In the genomic region with DNA sequence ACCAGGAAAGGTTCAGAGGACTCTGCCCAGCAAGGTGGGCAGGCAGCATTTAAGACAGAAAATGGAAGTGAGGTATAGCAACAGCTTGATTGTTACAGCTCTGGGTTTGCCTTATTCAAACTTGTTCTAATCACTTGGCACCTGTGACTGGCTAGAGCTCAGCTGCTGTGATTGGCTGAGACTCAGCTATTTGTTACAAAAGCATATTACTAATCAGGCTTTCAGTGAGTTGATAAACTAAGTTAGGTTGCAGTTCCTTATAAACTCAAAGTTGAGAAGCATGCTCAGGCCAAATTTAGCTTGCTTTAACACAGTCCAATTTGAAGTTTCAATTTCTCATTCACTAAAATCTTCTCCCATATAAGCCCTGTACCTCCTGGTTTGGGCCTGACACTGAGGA, we compare ENCODE assay signal across 13 cellular contexts. TPM values are rescaled to one million over a fixed set of nuclear protein-coding genes. Genes with fewer than 3 reads are reported as not detected.
DNase-seq lines count a peak whose midpoint lies in the region; ATAC-seq, FAIRE-seq and TF ChIP-seq lines count a peak whose summit lies in the region.
"Had no signal": no experiment of that assay in that cellular context is flagged by ENCODE, and none has a peak within 500 bp of the region (broad histone marks: within the 10 kb centered on the region; RNA-seq: fewer than 3 reads in every experiment).

No MANE protein-coding gene starts in this region.

- ATAC-seq in GM19395 (IDR thresholded peaks at IDR 0.05; ENCODE audit: unreplicated experiment) (peak; percentile 75), HG02884 (IDR thresholded peaks at IDR 0.05; ENCODE audit: unreplicated experiment) (peak; percentile 41)
- ATAC-seq in activated T-helper 17 cell treated with anti-CD3 and anti-CD28 coated beads, Interleukin-2, amount 50 U/mL, for 72 hours (replicated peaks): no peak

- H3K27ac ChIP-seq in esophagus squamous epithelium: no peak overlapping the region
- H3K27ac ChIP-seq: VCaP had no signal

- H3K4me1 ChIP-seq in esophagus squamous epithelium: no peaks in the 10 kb centered on the region

- intact Hi-C loops in esophagus squamous epithelium (cut with DNase I): no loop called here

- FAIRE-seq in GM12892 (lab: Jason Lieb, UNC): peak; percentile 40

- H3K27ac Mint-ChIP-seq in activated T-helper 17 cell treated with anti-CD3 and anti-CD28 coated beads, Interleukin-2, amount 50 U/mL, for 72 hours: no peak overlapping the region
- H3K27ac Mint-ChIP-seq: endodermal cell had no signal

- no peaks in the 10 kb centered on the region for H3K36me3 ChIP-seq in esophagus squamous epithelium

- H3K4me3 ChIP-seq in esophagus squamous epithelium: no peak overlapping the region

- no peaks in the 10 kb centered on the region for H3K9me3 Mint-ChIP-seq in activated T-helper 17 cell treated with anti-CD3 and anti-CD28 coated beads, Interleukin-2, amount 50 U/mL, for 72 hours
- H3K9me3 Mint-ChIP-seq: endodermal cell had no signal

- no peak for DNase-seq in GM12892 (ENCODE audit: insufficient read length)
- peak; percentile 22 for DNase-seq in MV-4-11 (lab: John Stamatoyannopoulos, UW)
- no peak for DNase-seq in NCI-H510A (lab: John Stamatoyannopoulos, UW)
- no peak for DNase-seq in esophagus squamous epithelium (lab: John Stamatoyannopoulos, UW)
- no peak for DNase-seq in midbrain (lab: John Stamatoyannopoulos, UW)
- DNase-seq: activated naive CD4-positive, alpha-beta T cell treated with Interleukin-2 at 50 U/mL for 16 hours; endodermal cell; trophoblast cell had no signal

- TF ChIP-seq POLR2A in GM12892 (IDR thresholded peaks at IDR 0.05; ENCODE audit: low read depth, low read length) (no peak), esophagus squamous epithelium (IDR thresholded peaks at IDR 0.05) (no peak)

- H3K27me3 ChIP-seq in esophagus squamous epithelium: no peaks in the 10 kb centered on the region

- H3K4me3 Mint-ChIP-seq in activated T-helper 17 cell treated with anti-CD3 and anti-CD28 coated beads, Interleukin-2, amount 50 U/mL, for 72 hours: no peak overlapping the region
- H3K4me3 Mint-ChIP-seq: CD4-positive, CD25-positive, alpha-beta regulatory T cell; endodermal cell had no signal

- no peaks in the 10 kb centered on the region for H3K9me3 ChIP-seq in esophagus squamous epithelium

- TF ChIP-seq CTCF in esophagus squamous epithelium (IDR thresholded peaks at IDR 0.05): no peak

- no peaks in the 10 kb centered on the region for H3K36me3 Mint-ChIP-seq in activated T-helper 17 cell treated with anti-CD3 and anti-CD28 coated beads, Interleukin-2, amount 50 U/mL, for 72 hours (ENCODE audit: low read depth)
- H3K36me3 Mint-ChIP-seq: CD4-positive, CD25-positive, alpha-beta regulatory T cell had no signal

- peaks cover 18% of the 10 kb centered on the region for H3K27me3 Mint-ChIP-seq in activated T-helper 17 cell treated with anti-CD3 and anti-CD28 coated beads, Interleukin-2, amount 50 U/mL, for 72 hours

- H3K4me1 Mint-ChIP-seq in activated T-helper 17 cell treated with anti-CD3 and anti-CD28 coated beads, Interleukin-2, amount 50 U/mL, for 72 hours: no peaks in the 10 kb centered on the region
- H3K4me1 Mint-ChIP-seq: CD4-positive, CD25-positive, alpha-beta regulatory T cell; endodermal cell had no signal

RNA-seq across cellular contexts. Expression of gene GDA, which starts 56.3 kb away (rescaled TPM):
- polyA plus RNA-seq in GM12892 (2012; ENCODE audit: missing spikeins): not detected
- total RNA-seq in activated T-helper 17 cell treated with anti-CD3 and anti-CD28 coated beads, Interleukin-2, amount 50 U/mL, for 72 hours: not detected
- 1 to 10 TPM in 1 of 4 donors, under 1 TPM in 1, not detected in 2; 0.76 to 2.4 TPM for total RNA-seq in esophagus squamous epithelium
- total RNA-seq: CD4-positive, CD25-positive, alpha-beta regulatory T cell had no signal
- polyA plus RNA-seq: CD4-positive, CD25-positive, alpha-beta regulatory T cell had no signal
